In the genomic region with DNA sequence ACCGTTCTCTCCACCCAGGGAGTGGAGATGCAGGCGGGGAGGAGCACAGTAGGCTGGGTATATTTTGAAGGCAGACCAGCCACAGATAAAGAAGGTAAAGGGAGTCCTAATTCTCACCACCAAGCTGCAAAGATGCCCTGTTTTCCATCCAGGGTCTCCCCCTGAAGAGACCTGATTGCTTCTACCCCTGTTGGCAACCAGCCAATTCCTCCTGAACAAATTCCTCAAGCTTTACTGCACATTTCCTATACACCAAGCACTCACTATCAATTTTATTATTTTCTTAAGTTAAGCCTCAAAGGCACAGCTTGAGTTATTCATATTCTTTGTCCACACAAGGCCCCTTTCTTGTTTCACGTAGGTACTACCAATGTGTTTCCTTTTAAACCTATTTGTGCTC, we compare ENCODE assay signal across 22 cellular contexts.
"Had no signal": no experiment of that assay in that cellular context is flagged by ENCODE, and none has a peak within 500 bp of the region (broad histone marks: within the 10 kb centered on the region; RNA-seq: fewer than 3 reads in every experiment).

No MANE protein-coding gene starts in this region.

- H3K4me2 ChIP-seq: SK-N-SH had no signal

- H3K9me3 ChIP-seq: SK-N-SH had no signal

- DNase-seq: KBM-7; MV-4-11; NCI-H1048; NCI-H1105; NCI-H1417; NCI-H1436 treated with DMSO at 0.1 percent for 48 hours; NCI-H1694; NCI-H187 treated with DMSO at 0.1 percent for 48 hours; NCI-H2029 treated with DMSO at 0.1 percent for 48 hours; NCI-H2107; NCI-H524; NCI-H526 treated with DMSO at 0.1 percent for 48 hours; NCI-H748 treated with DMSO at 0.1 percent for 48 hours; NK-92 treated with Interleukin-12 subunit alpha and Interleukin-12 subunit beta, amount 100 ng/mL, for 24 hours; PC-3; SHP77; SK-N-SH; SW 1271; T-cell had no signal

- H3K27ac Mint-ChIP-seq: IgD-negative memory B cell, T-cell had no signal

- H3K4me1 Mint-ChIP-seq: IgD-negative memory B cell, T-cell had no signal

- ATAC-seq: Panc1, PC-3, T-cell had no signal

- H3K4me3 Mint-ChIP-seq: IgD-negative memory B cell, T-cell had no signal

- H3K27ac ChIP-seq: RWPE1 had no signal

- H3K9ac ChIP-seq: SK-N-SH had no signal

- H3K36me3 Mint-ChIP-seq: T-cell had no signal
